ENCODE assay signal across 29 cellular contexts in genomic region chr11:69361466-69361865, GRCh38.
DNase-seq lines count a peak whose midpoint lies in the region; ATAC-seq, FAIRE-seq and TF ChIP-seq lines count a peak whose summit lies in the region.
"Had no signal": no experiment of that assay in that cellular context is flagged by ENCODE, and none has a peak within 500 bp of the region (broad histone marks: within the 10 kb centered on the region; RNA-seq: fewer than 3 reads in every experiment).

No MANE protein-coding gene starts in this region.

- intact Hi-C loops in cardiac septum (cut with DNase I) (no loop called here), Right ventricle myocardium inferior (cut with DNase I) (no loop called here), HepG2 (cut with micrococcal nuclease; ENCODE audit: unreplicated experiment) (no loop called here), stomach (cut with DNase I; ENCODE audit: low total_unique reads) (no loop called here)

- TF ChIP-seq RAD21 in HepG2 (CRISPR knock-in tag; IDR thresholded peaks at IDR 0.05) = no peak

- no peak for ATAC-seq in Right ventricle myocardium inferior
- ATAC-seq in HepG2 = no peak
- no peak for ATAC-seq in GM21723 (IDR thresholded peaks at IDR 0.05; ENCODE audit: unreplicated experiment)
- ATAC-seq: A549; CD8-positive, alpha-beta T cell; stimulated activated naive CD8-positive, alpha-beta T cell treated with anti-CD3 and anti-CD28 coated beads, Interleukin-15, amount 100 ng/mL, for 72 hours; WTC11 had no signal

- H3K36me3 ChIP-seq in HepG2 (replicated peaks in 1 of 2; ENCODE audit: control insufficient read depth in 1 of 2, insufficient read depth in 2 of 2, low read length in 2 of 2) (no peaks in the 10 kb centered on the region), stomach (no peaks in the 10 kb centered on the region)
- H3K36me3 ChIP-seq: MG63, neutrophil, Peyer's patch, tibial artery had no signal

- TF ChIP-seq POLR2A in HepG2 (IDR thresholded peaks at IDR 0.05; ENCODE audit: insufficient read depth in 1 of 2, low read depth in 2 of 2, low read length in 2 of 2) (no peak), stomach (IDR thresholded peaks at IDR 0.05) (no peak)

- POLR2A ChIA-PET in HepG2 (lab: Yijun Ruan, JAX) = no interaction called here

- H3K27ac ChIP-seq in HepG2 (ENCODE audit: extremely low read length, insufficient read depth, low read length) (no peak overlapping the region), stomach (no peak overlapping the region)
- H3K27ac ChIP-seq: A549, neutrophil, Peyer's patch, skin epidermis, tibial artery had no signal

- H3K9me3 ChIP-seq in HepG2 (ENCODE audit: low read length) = peaks cover 7% of the 10 kb centered on the region; the same call in 1 of the 2 replicates
- H3K9me3 ChIP-seq in stomach = peaks cover 5 to 10% (median 9%) of the 10 kb centered on the region in 4 donors
- H3K9me3 ChIP-seq: neutrophil had no signal

- DNase-seq in cardiac septum (ENCODE audit: low spot score) (peak; percentile 36), Right ventricle myocardium inferior (ENCODE audit: missing footprints) (no peak), HepG2 (ENCODE audit: low spot score) (no peak), stomach (peak; percentile 14), retina (no peak), T-helper 9 cell (no peak)
- peak; percentile 20 for DNase-seq in activated CD8-positive, alpha-beta memory T cell treated with anti-CD3 and anti-CD28 coated beads, Interleukin-2, amount 50 U/mL, for 48 hours
- DNase-seq: activated effector memory CD4-positive, alpha-beta T cell treated with Interleukin-2 at 50 U/mL for 16 hours; DMS153; erythroblast; KBM-7; kidney glomerular epithelial cell; NCI-H1105 treated with DMSO at 0.1 percent for 48 hours; NCI-H2029; NCI-H526; NK-92 treated with Interleukin-12 subunit alpha and Interleukin-12 subunit beta, amount 100 ng/mL, for 24 hours; stimulated activated CD8-positive, alpha-beta memory T cell treated with anti-CD3 and anti-CD28 coated beads, Interleukin-4, amount 100 ng/mL, for 48 hours; stimulated activated naive CD8-positive, alpha-beta T cell treated with anti-CD3 and anti-CD28 coated beads, Interleukin-15, amount 100 ng/mL, for 72 hours; SW 1271 had no signal

- FAIRE-seq in HepG2 (lab: Jason Lieb, UNC) = no peak
- FAIRE-seq: A549, H54 had no signal

- no peaks in the 10 kb centered on the region for H4K20me1 ChIP-seq in HepG2 (ENCODE audit: insufficient read depth, low read length)

- no TSS peak for BruUV-seq in HepG2 (replicated peaks; lab: Mats Ljungman, UMichigan)

- no peak overlapping the region for H3K9ac ChIP-seq in HepG2 (ENCODE audit: insufficient read depth, low read depth, low read length)

- no peaks in the 10 kb centered on the region for H3K79me2 ChIP-seq in HepG2 (ENCODE audit: insufficient read depth, low read length)

- TF ChIP-seq CTCF in HepG2 (CRISPR knock-in tag; IDR thresholded peaks at IDR 0.05) (no peak), stomach (IDR thresholded peaks at IDR 0.05) (no peak)

- H2AFZ ChIP-seq in HepG2 (ENCODE audit: low read length) = no peak overlapping the region

- WGBS in HepG2 (ENCODE audit: low lambda C conversion rate) = 68% methylated on average over 9 of the region's 9 CpGs
- 82 to 89% (median 87%) methylated on average over 9 of the region's 9 CpGs for WGBS in stomach, 5 donors

- no peak for TF ChIP-seq EP300 in HepG2 (IDR thresholded peaks at IDR 0.05; ENCODE audit: low read depth in 2 of 2, low read length in 2 of 2)
- no peak for TF ChIP-seq EP300 in HepG2 (CRISPR knock-in tag; IDR thresholded peaks at IDR 0.05; ENCODE audit: borderline replicate concordance)
- TF ChIP-seq EP300 in stomach (IDR thresholded peaks at IDR 0.05) = no peak

- in situ Hi-C loops in HepG2 (cut with HindIII; ENCODE audit: extremely low pct_ligation_motif_present, low pct_unique_long_range_greater_than_20kb) = no loop called here

- H3K27me3 ChIP-seq in HepG2 (ENCODE audit: control insufficient read depth in 1 of 2, insufficient read depth in 2 of 2, low read length in 2 of 2) (peaks cover 0 to 10% of the 10 kb centered on the region in 2 experiments; a peak in 1 of 5 replicates), stomach (peaks cover 0 to 11% (median 0%) of the 10 kb centered on the region in 3 donors)
- H3K27me3 ChIP-seq: MG63, neutrophil, Peyer's patch had no signal

- H3K4me1 ChIP-seq in HepG2 (ENCODE audit: insufficient read depth, low read length) (peaks cover 24% of the 10 kb centered on the region), stomach (no peaks in the 10 kb centered on the region)
- H3K4me1 ChIP-seq: Peyer's patch, tibial artery had no signal

- 0 out of 2 replicates have a peak overlapping the region, but pooled peaks have one; percentile 4 for H3K4me2 ChIP-seq in HepG2 (ENCODE audit: low read depth, low read length)
- H3K4me2 ChIP-seq: A549 had no signal

- CTCF ChIA-PET in HepG2 (lab: Yijun Ruan, JAX; ENCODE audit: low intra/inter-chr PET ratio, low total read pairs) = no interaction called here

- H3K4me3 ChIP-seq in HepG2 (replicated peaks in 1 of 3; ENCODE audit: insufficient read depth in 1 of 3, low read depth in 2 of 3, low read length in 3 of 3) = no peak overlapping the region
- no peak overlapping the region for H3K4me3 ChIP-seq in stomach
- H3K4me3 ChIP-seq: A549, MG63, Peyer's patch, skin epidermis, tibial artery had no signal

TF ChIP-seq in HepG2, 621 proteins besides CTCF, POLR2A, EP300 and RAD21:
- TF ChIP-seq UBTF (CRISPR knock-in tag; IDR thresholded peaks at IDR 0.05) = no peak
- TF ChIP-seq SALL1 (CRISPR knock-in tag; IDR thresholded peaks at IDR 0.05) = no peak
- TF ChIP-seq NCOR1 (IDR thresholded peaks at IDR 0.05; ENCODE audit: borderline replicate concordance, low read length) = 0 out of 2 replicates have a peak, but pooled peaks have one; percentile 0
TF ChIP-seq in HepG2: peak in this region for 1.

Comparison
In these comparisons a context has a peak if more than half of its experiments do, and no peak if none do; other contexts are left out.
1. DNase-seq: peak in cardiac septum (single experiment), activated CD8-positive, alpha-beta memory T cell treated with anti-CD3 and anti-CD28 coated beads, Interleukin-2, amount 50 U/mL, for 48 hours (single experiment) and stomach (single experiment); none in Right ventricle myocardium inferior (single experiment), HepG2 (single experiment), retina (single experiment) and T-helper 9 cell (single experiment).